ENCODE assay signal across 8 cellular contexts in genomic region chr19:11096210-11096841, GRCh38. TPM values are rescaled to one million over a fixed set of nuclear protein-coding genes. Genes with fewer than 3 reads are reported as not detected.
DNase-seq lines count a peak whose midpoint lies in the region; ATAC-seq lines count a peak whose summit lies in the region.

No MANE protein-coding gene starts in this region.

- peak; percentile 85 for DNase-seq in activated CD4-positive, alpha-beta T cell treated with anti-CD3 and anti-CD28 coated beads, Interleukin-2, amount 10 ng/mL, durations not matched to agents 24 days and 14 days
- DNase-seq in activated CD4-positive, alpha-beta T cell treated with anti-CD3 and anti-CD28 coated beads for 1 hour: no peak
- peak; percentile 40 for DNase-seq in activated T-helper 2 cell treated with anti-CD3 and anti-CD28 coated beads, Interferon-gamma antibody, Interleukin-2, Interleukin-4, amounts not matched to agents 10 μg/mL and 5 μg/mL and 100 μg/mL, durations not matched to agents 14 hours and 24 hours and 36 hours (ENCODE audit: low spot score)
- DNase-seq in Right ventricle myocardium superior (peak; percentile 81), midbrain (lab: John Stamatoyannopoulos, UW) (no peak)
- peak; percentile 40 for DNase-seq in stimulated activated CD4-positive, alpha-beta T cell treated with anti-CD3 and anti-CD28 coated beads, Interleukin-4, amount 100 ng/mL, for 24 hours

- peaks cover 72% of the 10 kb centered on the region for H3K36me3 Mint-ChIP-seq in activated CD4-positive, alpha-beta T cell treated with anti-CD3 and anti-CD28 coated beads, Interleukin-2, amount 10 ng/mL, durations not matched to agents 24 days and 14 days (ENCODE audit: low read depth)
- H3K36me3 Mint-ChIP-seq in activated T-helper 2 cell treated with anti-CD3 and anti-CD28 coated beads, Interferon-gamma antibody, Interleukin-2, Interleukin-4, amounts not matched to agents 10 μg/mL and 5 μg/mL and 100 μg/mL, durations not matched to agents 14 hours and 24 hours and 36 hours (ENCODE audit: low read depth): peaks cover 83% of the 10 kb centered on the region

- no peaks in the 10 kb centered on the region for H3K27me3 Mint-ChIP-seq in activated CD4-positive, alpha-beta T cell treated with anti-CD3 and anti-CD28 coated beads, Interleukin-2, amount 10 ng/mL, durations not matched to agents 24 days and 14 days
- no peaks in the 10 kb centered on the region for H3K27me3 Mint-ChIP-seq in activated T-helper 2 cell treated with anti-CD3 and anti-CD28 coated beads, Interferon-gamma antibody, Interleukin-2, Interleukin-4, amounts not matched to agents 10 μg/mL and 5 μg/mL and 100 μg/mL, durations not matched to agents 14 hours and 24 hours and 36 hours (ENCODE audit: low read depth)

- H3K27ac Mint-ChIP-seq in activated CD4-positive, alpha-beta T cell treated with anti-CD3 and anti-CD28 coated beads, Interleukin-2, amount 10 ng/mL, durations not matched to agents 24 days and 14 days: peak overlapping the region; percentile 89
- H3K27ac Mint-ChIP-seq in activated T-helper 2 cell treated with anti-CD3 and anti-CD28 coated beads, Interferon-gamma antibody, Interleukin-2, Interleukin-4, amounts not matched to agents 10 μg/mL and 5 μg/mL and 100 μg/mL, durations not matched to agents 14 hours and 24 hours and 36 hours: peak overlapping the region; percentile 91

- peak overlapping the region; percentile 79 for H3K4me3 Mint-ChIP-seq in activated CD4-positive, alpha-beta T cell treated with anti-CD3 and anti-CD28 coated beads, Interleukin-2, amount 10 ng/mL, durations not matched to agents 24 days and 14 days
- H3K4me3 Mint-ChIP-seq in activated T-helper 2 cell treated with anti-CD3 and anti-CD28 coated beads, Interferon-gamma antibody, Interleukin-2, Interleukin-4, amounts not matched to agents 10 μg/mL and 5 μg/mL and 100 μg/mL, durations not matched to agents 14 hours and 24 hours and 36 hours (ENCODE audit: low read depth): peak overlapping the region; percentile 69

- peaks cover 51% of the 10 kb centered on the region for H3K4me1 Mint-ChIP-seq in activated CD4-positive, alpha-beta T cell treated with anti-CD3 and anti-CD28 coated beads, Interleukin-2, amount 10 ng/mL, durations not matched to agents 24 days and 14 days
- peaks cover 51% of the 10 kb centered on the region for H3K4me1 Mint-ChIP-seq in activated T-helper 2 cell treated with anti-CD3 and anti-CD28 coated beads, Interferon-gamma antibody, Interleukin-2, Interleukin-4, amounts not matched to agents 10 μg/mL and 5 μg/mL and 100 μg/mL, durations not matched to agents 14 hours and 24 hours and 36 hours (ENCODE audit: low read depth)

- ATAC-seq in HG03571 (IDR thresholded peaks at IDR 0.05; ENCODE audit: unreplicated experiment): peak; percentile 47
- peak; percentile 79 for ATAC-seq in Right ventricle myocardium superior (ENCODE audit: poor library complexity)
- no peak for ATAC-seq in HG03469 (IDR thresholded peaks at IDR 0.05; ENCODE audit: unreplicated experiment)

- peaks cover 4% of the 10 kb centered on the region for H3K9me3 Mint-ChIP-seq in activated CD4-positive, alpha-beta T cell treated with anti-CD3 and anti-CD28 coated beads, Interleukin-2, amount 10 ng/mL, durations not matched to agents 24 days and 14 days
- peaks cover 4% of the 10 kb centered on the region for H3K9me3 Mint-ChIP-seq in activated T-helper 2 cell treated with anti-CD3 and anti-CD28 coated beads, Interferon-gamma antibody, Interleukin-2, Interleukin-4, amounts not matched to agents 10 μg/mL and 5 μg/mL and 100 μg/mL, durations not matched to agents 14 hours and 24 hours and 36 hours

- intact Hi-C loops in activated CD4-positive, alpha-beta T cell treated with anti-CD3 and anti-CD28 coated beads, Interleukin-2, amount 10 ng/mL, durations not matched to agents 24 days and 14 days (cut with micrococcal nuclease): loop anchor here (5.0 to 10.0 kb wide), 3 partner anchors 286 to 992 kb away; partner anchors contain the start of genes ANGPTL6, EPOR, ILF3 and PPAN
- intact Hi-C loops in activated T-helper 2 cell treated with anti-CD3 and anti-CD28 coated beads, Interferon-gamma antibody, Interleukin-2, Interleukin-4, amounts not matched to agents 10 μg/mL and 5 μg/mL and 100 μg/mL, durations not matched to agents 14 hours and 24 hours and 36 hours (cut with micrococcal nuclease): loop anchor here (5.0 kb wide), 1 partner anchor 59 kb away; no protein-coding TSS in a partner anchor
- intact Hi-C loops in Right ventricle myocardium superior (cut with DNase I): no loop called here

RNA-seq across cellular contexts. Expression of gene LDLR, which starts 7.1 kb away (rescaled TPM):
- total RNA-seq in activated CD4-positive, alpha-beta T cell treated with anti-CD3 and anti-CD28 coated beads, Interleukin-2, amount 10 ng/mL, durations not matched to agents 24 days and 14 days: 121 and 129 TPM in 2 replicates
- total RNA-seq in activated T-helper 2 cell treated with anti-CD3 and anti-CD28 coated beads, Interferon-gamma antibody, Interleukin-2, Interleukin-4, amounts not matched to agents 10 μg/mL and 5 μg/mL and 100 μg/mL, durations not matched to agents 14 hours and 24 hours and 36 hours: 138 and 140 TPM in 2 replicates
- 9.8 TPM for total RNA-seq in Right ventricle myocardium superior

RNA-seq across cellular contexts. Expression of gene SPC24, which starts 59.3 kb away (rescaled TPM):
- 33.1 and 33.8 TPM in 2 replicates for total RNA-seq in activated CD4-positive, alpha-beta T cell treated with anti-CD3 and anti-CD28 coated beads, Interleukin-2, amount 10 ng/mL, durations not matched to agents 24 days and 14 days
- total RNA-seq in activated T-helper 2 cell treated with anti-CD3 and anti-CD28 coated beads, Interferon-gamma antibody, Interleukin-2, Interleukin-4, amounts not matched to agents 10 μg/mL and 5 μg/mL and 100 μg/mL, durations not matched to agents 14 hours and 24 hours and 36 hours: 38.3 and 38.8 TPM in 2 replicates
- total RNA-seq in Right ventricle myocardium superior: 6.7 TPM

Comparison
In these comparisons a context has a peak if more than half of its experiments do, and no peak if none do; other contexts are left out.
1. DNase-seq: peak in activated CD4-positive, alpha-beta T cell treated with anti-CD3 and anti-CD28 coated beads, Interleukin-2, amount 10 ng/mL, durations not matched to agents 24 days and 14 days (single experiment), activated T-helper 2 cell treated with anti-CD3 and anti-CD28 coated beads, Interferon-gamma antibody, Interleukin-2, Interleukin-4, amounts not matched to agents 10 μg/mL and 5 μg/mL and 100 μg/mL, durations not matched to agents 14 hours and 24 hours and 36 hours (single experiment), Right ventricle myocardium superior (single experiment) and stimulated activated CD4-positive, alpha-beta T cell treated with anti-CD3 and anti-CD28 coated beads, Interleukin-4, amount 100 ng/mL, for 24 hours (single experiment); none in activated CD4-positive, alpha-beta T cell treated with anti-CD3 and anti-CD28 coated beads for 1 hour (single experiment) and midbrain (single experiment).
2. RNA of gene LDLR, which starts 7.1 kb away (total RNA-seq): 138 to 140 TPM in activated T-helper 2 cell treated with anti-CD3 and anti-CD28 coated beads, Interferon-gamma antibody, Interleukin-2, Interleukin-4, amounts not matched to agents 10 μg/mL and 5 μg/mL and 100 μg/mL, durations not matched to agents 14 hours and 24 hours and 36 hours and 121 to 129 TPM in activated CD4-positive, alpha-beta T cell treated with anti-CD3 and anti-CD28 coated beads, Interleukin-2, amount 10 ng/mL, durations not matched to agents 24 days and 14 days; 9.8 TPM in Right ventricle myocardium superior (single experiment); every median in the first group is over 10 times any median in the second.